8 cellular contexts compared by ENCODE assay signal in the genomic region with DNA sequence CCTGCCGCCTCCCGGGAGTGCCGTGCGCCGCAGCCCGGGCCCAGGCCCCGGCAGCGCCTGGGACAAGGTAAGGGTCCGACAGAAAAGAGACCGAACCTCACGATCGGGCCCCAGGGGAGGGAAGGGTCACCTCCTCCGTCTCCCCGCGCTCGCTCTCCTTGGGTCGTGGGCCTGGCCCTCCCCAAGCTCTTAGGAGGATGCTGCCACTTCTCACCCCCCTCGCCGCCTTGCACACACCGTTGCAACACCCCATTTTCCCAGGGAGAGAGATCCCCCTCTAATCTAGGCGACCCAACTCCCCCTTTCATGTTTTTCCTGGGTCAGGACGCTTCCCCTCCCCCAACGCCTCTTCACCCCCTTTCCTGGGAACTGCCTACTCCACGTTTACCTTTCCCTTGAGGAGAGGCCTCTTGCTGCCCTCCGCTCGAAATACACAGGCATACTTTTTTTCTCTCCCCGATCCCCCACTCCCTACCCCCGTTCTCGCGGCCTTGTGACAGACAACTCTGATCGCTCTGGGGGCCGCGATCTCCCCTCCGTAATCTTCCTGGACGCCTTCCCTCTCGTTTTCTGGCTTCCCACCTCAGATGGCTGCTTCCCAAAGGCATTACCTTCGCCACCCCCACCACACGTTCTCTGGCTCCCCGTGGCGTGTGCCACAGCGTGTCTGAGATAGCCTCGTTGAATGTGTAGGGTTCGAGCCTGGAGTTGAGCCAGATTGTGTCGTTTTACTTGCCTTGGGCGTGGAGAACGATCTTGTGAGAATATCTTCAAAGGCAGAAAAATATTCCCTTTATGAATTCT. TPM values are rescaled to one million over a fixed set of nuclear protein-coding genes. Genes with fewer than 3 reads are reported as not detected.
DNase-seq lines count a peak whose midpoint lies in the region; ATAC-seq and TF ChIP-seq lines count a peak whose summit lies in the region.

No MANE protein-coding gene starts in this region.

- H3K27ac ChIP-seq in subcutaneous abdominal adipose tissue (ENCODE audit: low read depth, low read length), result peak overlapping the region; percentile 99

- H3K4me3 Mint-ChIP-seq in activated CD4-positive, alpha-beta memory T cell treated with anti-CD3 and anti-CD28 coated beads, Interleukin-2, amount 10 ng/mL, durations not matched to agents 7 days and 5 days, result peak overlapping the region; percentile 100

- intact Hi-C loops in mucosa of descending colon (cut with DNase I, micrococcal nuclease), result no loop called here

- CTCF ChIA-PET in activated CD4-positive, alpha-beta memory T cell treated with anti-CD3 and anti-CD28 coated beads, Interleukin-2, amount 10 ng/mL, durations not matched to agents 7 days and 5 days (lab: Charles Lee), result no interaction called here

- peak overlapping the region; percentile 97 for H3K9ac ChIP-seq in endocrine pancreas (ENCODE audit: control insufficient read depth, insufficient read depth, low read length)
- peak overlapping the region; percentile 94 to 100 (median 100) for H3K9ac ChIP-seq in subcutaneous abdominal adipose tissue (ENCODE audit: low read length in 5 of 5)

- ATAC-seq in mucosa of descending colon, result no peak

- peaks cover 66% of the 10 kb centered on the region for H3K4me1 Mint-ChIP-seq in activated CD4-positive, alpha-beta memory T cell treated with anti-CD3 and anti-CD28 coated beads, Interleukin-2, amount 10 ng/mL, durations not matched to agents 7 days and 5 days

- no peaks in the 10 kb centered on the region for H3K9me3 Mint-ChIP-seq in activated CD4-positive, alpha-beta memory T cell treated with anti-CD3 and anti-CD28 coated beads, Interleukin-2, amount 10 ng/mL, durations not matched to agents 7 days and 5 days

- peak overlapping the region; percentile 99 for H3K27ac Mint-ChIP-seq in activated CD4-positive, alpha-beta memory T cell treated with anti-CD3 and anti-CD28 coated beads, Interleukin-2, amount 10 ng/mL, durations not matched to agents 7 days and 5 days

- H3K27me3 Mint-ChIP-seq in activated CD4-positive, alpha-beta memory T cell treated with anti-CD3 and anti-CD28 coated beads, Interleukin-2, amount 10 ng/mL, durations not matched to agents 7 days and 5 days, result no peaks in the 10 kb centered on the region

- no peaks in the 10 kb centered on the region for H3K27me3 ChIP-seq in MG63
- no peaks in the 10 kb centered on the region for H3K27me3 ChIP-seq in endocrine pancreas (ENCODE audit: control insufficient read depth, insufficient read depth, low read length)
- peaks cover 0 to 4% (median 0%) of the 10 kb centered on the region in 5 donors for H3K27me3 ChIP-seq in subcutaneous abdominal adipose tissue (ENCODE audit: control insufficient read depth in 5 of 5, insufficient read depth in 4 of 5, low read length in 5 of 5)

- POLR2A ChIA-PET in activated CD4-positive, alpha-beta memory T cell treated with anti-CD3 and anti-CD28 coated beads, Interleukin-2, amount 10 ng/mL, durations not matched to agents 7 days and 5 days (lab: Charles Lee), result interaction anchor here (0.8 to 10.7 kb wide), 21 partner anchors 9 to 923 kb away, joined by 3 to 257 read pairs (median 15); a partner anchor contains a TSS

- H3K9me3 ChIP-seq in MG63 (no peaks in the 10 kb centered on the region), endocrine pancreas (ENCODE audit: control insufficient read depth, low read length) (no peaks in the 10 kb centered on the region), mucosa of descending colon (no peaks in the 10 kb centered on the region), subcutaneous abdominal adipose tissue (ENCODE audit: control insufficient read depth in 5 of 5, low read length in 5 of 5) (no peaks in the 10 kb centered on the region)

- TF ChIP-seq CTCF in mucosa of descending colon (IDR thresholded peaks at IDR 0.05), result no peak

- peaks cover 48% of the 10 kb centered on the region for H3K36me3 Mint-ChIP-seq in activated CD4-positive, alpha-beta memory T cell treated with anti-CD3 and anti-CD28 coated beads, Interleukin-2, amount 10 ng/mL, durations not matched to agents 7 days and 5 days (ENCODE audit: low read depth)

- H3K4me3 ChIP-seq in MG63, result peak overlapping the region; percentile 85
- peak overlapping the region; percentile 96 for H3K4me3 ChIP-seq in endocrine pancreas (ENCODE audit: control insufficient read depth, insufficient read depth, low read length)
- H3K4me3 ChIP-seq in mucosa of descending colon, result peak overlapping the region; percentile 87
- H3K4me3 ChIP-seq in subcutaneous abdominal adipose tissue (ENCODE audit: low read depth in 1 of 5, low read length in 5 of 5), result peak overlapping the region; percentile 86 to 98 (median 92)

- peaks cover 30% of the 10 kb centered on the region for H3K36me3 ChIP-seq in MG63
- H3K36me3 ChIP-seq in endocrine pancreas (ENCODE audit: control insufficient read depth, insufficient read depth, low read length), result no peaks in the 10 kb centered on the region
- no peaks in the 10 kb centered on the region for H3K36me3 ChIP-seq in mucosa of descending colon (ENCODE audit: low read depth)
- peaks cover 0 to 14% (median 7%) of the 10 kb centered on the region in 5 donors for H3K36me3 ChIP-seq in subcutaneous abdominal adipose tissue (ENCODE audit: control insufficient read depth in 5 of 5, insufficient read depth in 5 of 5, low read length in 5 of 5)

- H3K4me1 ChIP-seq in endocrine pancreas (ENCODE audit: control insufficient read depth, insufficient read depth, low read length), result peaks cover 49% of the 10 kb centered on the region
- H3K4me1 ChIP-seq in mucosa of descending colon (ENCODE audit: low read depth), result peaks cover 57% of the 10 kb centered on the region
- H3K4me1 ChIP-seq in subcutaneous abdominal adipose tissue (ENCODE audit: control insufficient read depth in 5 of 5, insufficient read depth in 5 of 5, low read length in 5 of 5), result peaks cover 17 to 72% (median 66%) of the 10 kb centered on the region in 5 donors

- peak; percentile 51 for DNase-seq in ELR (ENCODE audit: low read depth)
- DNase-seq in MG63, result peak; percentile 43
- DNase-seq in activated CD4-positive, alpha-beta memory T cell treated with anti-CD3 and anti-CD28 coated beads, Interleukin-2, amount 10 ng/mL, durations not matched to agents 7 days and 5 days, result peak; percentile 42
- DNase-seq in mucosa of descending colon, result peak; percentile 67 to 81 (median 70)
- DNase-seq in COLO829 (ENCODE audit: low spot score), result no peak
- no peak for DNase-seq in NCI-H1694 treated with DMSO at 0.1 percent for 48 hours (lab: John Stamatoyannopoulos, UW)

RNA-seq across cellular contexts. Expression of a gene that starts 0.7 kb away (rescaled TPM):
- total RNA-seq in MG63 (2014; rRNA removed; shearing (Covaris generic); ENCODE audit: low replicate concordance), result 18.4 and 33.9 TPM in 2 replicates
- 100 to 1,000 TPM; 110 to 111 TPM for total RNA-seq in activated CD4-positive, alpha-beta memory T cell treated with anti-CD3 and anti-CD28 coated beads, Interleukin-2, amount 10 ng/mL, durations not matched to agents 7 days and 5 days
- 100 to 1,000 TPM in 2 of 3 donors, 10 to 100 TPM in 1; 94.8 to 132 (median 101) TPM for total RNA-seq in mucosa of descending colon

RNA-seq across cellular contexts. Expression of a gene that starts 35.3 kb away (rescaled TPM):
- total RNA-seq in MG63 (2014; rRNA removed; shearing (Covaris generic); ENCODE audit: low replicate concordance), result 31.3 and 101 TPM in 2 replicates
- total RNA-seq in activated CD4-positive, alpha-beta memory T cell treated with anti-CD3 and anti-CD28 coated beads, Interleukin-2, amount 10 ng/mL, durations not matched to agents 7 days and 5 days, result 10 to 100 TPM; 44.3 to 47.2 TPM
- total RNA-seq in mucosa of descending colon, result 10 to 100 TPM; 30.0 to 34.0 (median 31.2) TPM

Comparison
In these comparisons a context has a peak if more than half of its experiments do, and no peak if none do; other contexts are left out.
1. DNase-seq: peak in ELR (single experiment), MG63 (single experiment), activated CD4-positive, alpha-beta memory T cell treated with anti-CD3 and anti-CD28 coated beads, Interleukin-2, amount 10 ng/mL, durations not matched to agents 7 days and 5 days (single experiment) and mucosa of descending colon (3 of 3); none in COLO829 (single experiment) and NCI-H1694 treated with DMSO at 0.1 percent for 48 hours (single experiment).
2. Peak in every context shown above with its lines, with median percentiles within 50 percentile points of each other: H3K4me3 ChIP-seq.